ENCODE assay signal across 13 cellular contexts in the genomic region with DNA sequence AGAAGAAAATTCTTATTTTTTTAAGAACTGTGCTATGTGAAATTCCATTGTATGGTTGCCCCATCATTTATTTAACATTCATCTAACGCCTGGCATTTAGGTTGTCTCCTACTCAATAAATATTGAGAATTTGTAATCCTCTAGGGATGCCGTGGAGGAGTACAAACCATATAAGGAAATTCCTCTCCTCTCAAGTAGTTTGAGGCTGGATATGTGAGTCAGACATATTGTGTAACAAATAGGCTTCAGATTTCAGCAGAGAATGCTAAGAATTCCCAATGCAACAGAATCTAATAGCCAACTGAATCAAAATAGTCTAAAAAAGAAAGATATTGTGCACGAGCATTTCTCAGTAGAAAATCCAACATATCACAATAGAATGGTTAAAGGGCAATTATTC.
A peak's percentile ranks its signal among the peaks of the same experiment; 100 is the strongest.
DNase-seq lines count a peak whose midpoint lies in the region; ATAC-seq, FAIRE-seq and TF ChIP-seq lines count a peak whose summit lies in the region.
"Had no signal": no experiment of that assay in that cellular context is flagged by ENCODE, and none has a peak within 500 bp of the region (broad histone marks: within the 10 kb centered on the region; RNA-seq: fewer than 3 reads in every experiment).

No MANE protein-coding gene starts in this region.

- H3K9ac ChIP-seq in HepG2 (ENCODE audit: insufficient read depth, low read depth, low read length), result no peak overlapping the region
- peak overlapping the region; percentile 61 for H3K9ac ChIP-seq in adipocyte (ENCODE audit: low read length)

- H3K27ac ChIP-seq in HepG2 (ENCODE audit: extremely low read length, insufficient read depth, low read length) (no peak overlapping the region), right lobe of liver (no peak overlapping the region), ascending aorta (peak overlapping the region in 1 of 2 donors; percentile 74)
- H3K27ac ChIP-seq: uterus had no signal

- 2% methylated on average over 3 of the region's 3 CpGs for WGBS in HepG2 (ENCODE audit: low lambda C conversion rate)
- 30% methylated on average over 3 of the region's 3 CpGs for WGBS in right lobe of liver (ENCODE audit: insufficient coverage, low coverage, low lambda C conversion rate, missing lambda C conversion rate)

- H4K20me1 ChIP-seq in HepG2 (ENCODE audit: insufficient read depth, low read length), result no peaks in the 10 kb centered on the region

- H3K27me3 ChIP-seq in HepG2 (ENCODE audit: control insufficient read depth in 1 of 2, insufficient read depth in 2 of 2, low read length in 2 of 2) (no peaks in the 10 kb centered on the region), right lobe of liver (no peaks in the 10 kb centered on the region), adipocyte (replicated peaks; ENCODE audit: control insufficient read depth, insufficient read depth, low read length) (no peaks in the 10 kb centered on the region), kidney epithelial cell (ENCODE audit: control insufficient read depth, insufficient read depth, low read length) (no peaks in the 10 kb centered on the region), ascending aorta (no peaks in the 10 kb centered on the region)
- H3K27me3 ChIP-seq: esophagus squamous epithelium, uterus had no signal

- H3K4me3 ChIP-seq in HepG2 (replicated peaks in 1 of 3; ENCODE audit: insufficient read depth in 1 of 3, low read depth in 2 of 3, low read length in 3 of 3) (no peak overlapping the region), right lobe of liver (no peak overlapping the region), adipocyte (ENCODE audit: low read length) (peak overlapping the region; percentile 33), kidney epithelial cell (ENCODE audit: low read depth, low read length) (no peak overlapping the region), ascending aorta (no peak overlapping the region)
- H3K4me3 ChIP-seq: esophagus squamous epithelium, uterus had no signal

- BruUV-seq in HepG2 (replicated peaks; lab: Mats Ljungman, UMichigan), result no TSS peak

- no peaks in the 10 kb centered on the region for H3K9me3 ChIP-seq in HepG2 (ENCODE audit: low read length)
- no peaks in the 10 kb centered on the region for H3K9me3 ChIP-seq in right lobe of liver
- peaks cover 6% of the 10 kb centered on the region for H3K9me3 ChIP-seq in adipocyte (ENCODE audit: control insufficient read depth, low read length)
- no peaks in the 10 kb centered on the region for H3K9me3 ChIP-seq in ascending aorta
- H3K9me3 ChIP-seq: esophagus squamous epithelium, uterus had no signal

- in situ Hi-C loops in HepG2 (cut with HindIII; ENCODE audit: extremely low pct_ligation_motif_present, low pct_unique_long_range_greater_than_20kb), result no loop called here

- intact Hi-C loops in HepG2 (cut with micrococcal nuclease; ENCODE audit: unreplicated experiment) (no loop called here), right lobe of liver (cut with DNase I) (no loop called here), ascending aorta (cut with DNase I) (no loop called here)

- TF ChIP-seq EP300 in HepG2 (IDR thresholded peaks at IDR 0.05; ENCODE audit: low read depth in 2 of 2, low read length in 2 of 2) (no peak), HepG2 (CRISPR knock-in tag; IDR thresholded peaks at IDR 0.05; ENCODE audit: borderline replicate concordance) (no peak)

- CTCF ChIA-PET in HepG2 (lab: Yijun Ruan, JAX; ENCODE audit: low intra/inter-chr PET ratio, low total read pairs), result no interaction called here

- no peaks in the 10 kb centered on the region for H3K79me2 ChIP-seq in HepG2 (ENCODE audit: insufficient read depth, low read length)

- ATAC-seq in HepG2 (no peak), right lobe of liver (no peak), HG03439 (IDR thresholded peaks at IDR 0.05; ENCODE audit: unreplicated experiment) (no peak), GM18873 (IDR thresholded peaks at IDR 0.05; ENCODE audit: low FRiP score, unreplicated experiment) (no peak), HG03342 (IDR thresholded peaks at IDR 0.05; ENCODE audit: unreplicated experiment) (no peak)

- no peaks in the 10 kb centered on the region for H3K4me1 ChIP-seq in HepG2 (ENCODE audit: insufficient read depth, low read length)
- no peaks in the 10 kb centered on the region for H3K4me1 ChIP-seq in right lobe of liver
- H3K4me1 ChIP-seq in adipocyte (ENCODE audit: control insufficient read depth, insufficient read depth, low read length), result peaks cover 20% of the 10 kb centered on the region
- H3K4me1 ChIP-seq in ascending aorta, result peaks cover 0 to 9% of the 10 kb centered on the region in 2 donors
- H3K4me1 ChIP-seq: uterus had no signal

- TF ChIP-seq RAD21 in HepG2 (CRISPR knock-in tag; IDR thresholded peaks at IDR 0.05), result no peak

- TF ChIP-seq CTCF in HepG2 (CRISPR knock-in tag; IDR thresholded peaks at IDR 0.05), result no peak
- TF ChIP-seq CTCF in right lobe of liver (IDR thresholded peaks at IDR 0.05), result no peak
- no peak for TF ChIP-seq CTCF in kidney epithelial cell (IDR thresholded peaks at IDR 0.05; ENCODE audit: insufficient read depth, low read length, poor library complexity, severe bottlenecking)
- no peak for TF ChIP-seq CTCF in ascending aorta (IDR thresholded peaks at IDR 0.05)

- FAIRE-seq in HepG2 (lab: Jason Lieb, UNC), result no peak
- FAIRE-seq: GM18507 had no signal

- no peak overlapping the region for H2AFZ ChIP-seq in HepG2 (ENCODE audit: low read length)

- no peak for DNase-seq in HepG2 (ENCODE audit: low spot score)
- no peak for DNase-seq in right lobe of liver
- peak; percentile 95 for DNase-seq in adipocyte (ENCODE audit: low read depth)
- peak; percentile 44 for DNase-seq in kidney epithelial cell (ENCODE audit: low read depth)
- DNase-seq in ascending aorta (ENCODE audit: low spot score in 2 of 2), result no peak
- DNase-seq: activated CD4-positive, CD25-positive, alpha-beta regulatory T cell treated with anti-CD3 and anti-CD28 coated beads, Interleukin-2, amount 50 U/mL, for 72 hours; esophagus squamous epithelium; stimulated activated CD4-positive, alpha-beta T cell treated with anti-CD3 and anti-CD28 coated beads, Interleukin-4, amount 100 ng/mL, for 4 hours; uterus had no signal

- H3K4me2 ChIP-seq in HepG2 (ENCODE audit: low read depth, low read length), result no peak overlapping the region

- H3K36me3 ChIP-seq in HepG2 (replicated peaks in 1 of 2; ENCODE audit: control insufficient read depth in 1 of 2, insufficient read depth in 2 of 2, low read length in 2 of 2) (no peaks in the 10 kb centered on the region), right lobe of liver (no peaks in the 10 kb centered on the region), adipocyte (ENCODE audit: control insufficient read depth, insufficient read depth, low read length, severe bottlenecking) (no peaks in the 10 kb centered on the region), kidney epithelial cell (ENCODE audit: control insufficient read depth, insufficient read depth, low read length) (no peaks in the 10 kb centered on the region), ascending aorta (no peaks in the 10 kb centered on the region)
- H3K36me3 ChIP-seq: esophagus squamous epithelium, uterus had no signal

- POLR2A ChIA-PET in HepG2 (lab: Yijun Ruan, JAX), result no interaction called here

- no peak for TF ChIP-seq POLR2A in HepG2 (IDR thresholded peaks at IDR 0.05; ENCODE audit: insufficient read depth in 1 of 2, low read depth in 2 of 2, low read length in 2 of 2)
- no peak for TF ChIP-seq POLR2A in right lobe of liver (IDR thresholded peaks at IDR 0.05)

TF ChIP-seq in HepG2, 621 proteins besides CTCF, POLR2A, EP300 and RAD21:
- no peak for TF ChIP-seq ESRRA (CRISPR knock-in tag; IDR thresholded peaks at IDR 0.05; ENCODE audit: low read depth)
- TF ChIP-seq ZNF451 (CRISPR knock-in tag; IDR thresholded peaks at IDR 0.05), result no peak
- TF ChIP-seq CEBPB (IDR thresholded peaks at IDR 0.05; ENCODE audit: borderline replicate concordance, low read depth, low read length), result peak; percentile 15; the same call in 1 of the 2 replicates

Comparison
In these comparisons a context has a peak if more than half of its experiments do, and no peak if none do; other contexts are left out.
1. DNase-seq: peak in adipocyte (single experiment) and kidney epithelial cell (single experiment); none in HepG2 (single experiment), right lobe of liver (0 of 3) and ascending aorta (0 of 2).